Comparison of ENCODE assay signal across 3 cellular contexts in genomic region chr6:25038300-25038699, GRCh38.
TF ChIP-seq lines count a peak whose summit lies in the region.

No MANE protein-coding gene starts in this region.

TF ChIP-seq in HepG2, 621 proteins besides CTCF, POLR2A, EP300 and RAD21:
- TF ChIP-seq HNRNPUL1 (IDR thresholded peaks at IDR 0.05; ENCODE audit: low read depth, low read length) (no peak), ZNF543 (CRISPR knock-in tag; IDR thresholded peaks at IDR 0.05) (peak; percentile 97)

TF ChIP-seq in K562, 482 proteins besides CTCF, POLR2A, EP300 and RAD21:
- TF ChIP-seq RBM25 (IDR thresholded peaks at IDR 0.05; ENCODE audit: low read depth, low read length, severe bottlenecking), result peak; percentile 42
- TF ChIP-seq ZNF134 (CRISPR knock-in tag; conservative IDR thresholded peaks at IDR 0.05), result peak; percentile 99
- no peak for TF ChIP-seq ZNF644 (tag; IDR thresholded peaks at IDR 0.05; ENCODE audit: low read depth)

TF ChIP-seq in SK-N-SH, 30 proteins besides CTCF, POLR2A, EP300 and RAD21:
- TF ChIP-seq MAX (IDR thresholded peaks at IDR 0.05; ENCODE audit: low read depth) (no peak), MXI1 (IDR thresholded peaks at IDR 0.05; ENCODE audit: low read depth, low read length) (no peak), TCF12 (IDR thresholded peaks at IDR 0.05) (no peak), TEAD4 (IDR thresholded peaks at IDR 0.05; ENCODE audit: borderline replicate concordance, insufficient read depth) (no peak), RXRA (IDR thresholded peaks at IDR 0.05; ENCODE audit: borderline replicate concordance, low read depth) (no peak), CHD2 (IDR thresholded peaks at IDR 0.05; ENCODE audit: low read length, partially characterized antibody) (no peak), JUND (IDR thresholded peaks at IDR 0.05) (no peak), USF2 (IDR thresholded peaks at IDR 0.05; ENCODE audit: borderline replicate concordance, low read depth, low read length) (no peak), POLR2AphosphoS5 (IDR thresholded peaks at IDR 0.05; ENCODE audit: low read depth, low read length) (no peak), YY1 (IDR thresholded peaks at IDR 0.05; ENCODE audit: low read depth) (no peak), ZBTB33 (IDR thresholded peaks at IDR 0.05; ENCODE audit: borderline replicate concordance, low read depth) (no peak), PBX3 (IDR thresholded peaks at IDR 0.05) (no peak), REST (IDR thresholded peaks at IDR 0.05; ENCODE audit: low read depth, low read length) (no peak), RFX5 (IDR thresholded peaks at IDR 0.05; ENCODE audit: low read length) (no peak), NFIC (IDR thresholded peaks at IDR 0.05; ENCODE audit: borderline replicate concordance) (no peak), NRF1 (IDR thresholded peaks at IDR 0.05; ENCODE audit: low read depth, low read length) (no peak)
TF ChIP-seq in SK-N-SH: peak in this region for 0.
